ENCODE assay signal across 1 cellular context in the genomic region with DNA sequence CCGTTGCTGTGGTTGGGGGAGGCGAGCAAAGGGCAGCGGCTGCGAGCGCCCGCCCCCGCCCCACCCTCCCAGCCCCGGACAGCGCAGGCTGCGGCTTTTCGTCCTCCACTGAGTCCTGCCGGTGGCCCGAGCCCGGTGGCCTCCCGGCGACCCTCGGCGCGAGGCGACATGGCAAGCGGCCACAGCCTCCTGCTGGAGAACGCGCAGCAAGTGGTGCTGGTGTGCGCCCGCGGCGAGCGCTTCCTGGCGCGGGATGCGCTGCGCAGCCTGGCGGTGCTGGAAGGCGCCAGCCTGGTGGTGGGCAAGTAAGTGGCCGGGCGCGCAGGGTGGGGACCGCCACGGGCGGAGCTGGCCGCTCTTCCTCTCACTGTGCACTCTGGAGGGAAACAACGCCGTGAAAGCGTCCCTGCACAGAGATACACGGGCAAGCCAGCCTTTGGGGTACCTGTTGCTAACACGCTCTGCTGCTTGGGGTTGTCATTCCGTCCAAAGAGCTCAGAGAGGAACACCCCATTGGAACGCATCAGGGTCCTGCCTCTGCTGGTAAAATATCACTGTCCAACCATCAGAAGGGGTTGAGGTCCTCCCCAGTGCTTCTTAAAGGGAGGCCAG.
TF ChIP-seq lines count a peak whose summit lies in the region.

A gene with protein sequence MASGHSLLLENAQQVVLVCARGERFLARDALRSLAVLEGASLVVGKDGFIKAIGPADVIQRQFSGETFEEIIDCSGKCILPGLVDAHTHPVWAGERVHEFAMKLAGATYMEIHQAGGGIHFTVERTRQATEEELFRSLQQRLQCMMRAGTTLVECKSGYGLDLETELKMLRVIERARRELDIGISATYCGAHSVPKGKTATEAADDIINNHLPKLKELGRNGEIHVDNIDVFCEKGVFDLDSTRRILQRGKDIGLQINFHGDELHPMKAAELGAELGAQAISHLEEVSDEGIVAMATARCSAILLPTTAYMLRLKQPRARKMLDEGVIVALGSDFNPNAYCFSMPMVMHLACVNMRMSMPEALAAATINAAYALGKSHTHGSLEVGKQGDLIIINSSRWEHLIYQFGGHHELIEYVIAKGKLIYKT (plus strand): TSS at position 101 of the 612 bp plus-strand sequence. CDS start 68 bp downstream, at position 169.

TF ChIP-seq in HepG2, 621 proteins besides CTCF, POLR2A, EP300 and RAD21 (continued from another document and continues in another):
- TF ChIP-seq, protein P1, sequence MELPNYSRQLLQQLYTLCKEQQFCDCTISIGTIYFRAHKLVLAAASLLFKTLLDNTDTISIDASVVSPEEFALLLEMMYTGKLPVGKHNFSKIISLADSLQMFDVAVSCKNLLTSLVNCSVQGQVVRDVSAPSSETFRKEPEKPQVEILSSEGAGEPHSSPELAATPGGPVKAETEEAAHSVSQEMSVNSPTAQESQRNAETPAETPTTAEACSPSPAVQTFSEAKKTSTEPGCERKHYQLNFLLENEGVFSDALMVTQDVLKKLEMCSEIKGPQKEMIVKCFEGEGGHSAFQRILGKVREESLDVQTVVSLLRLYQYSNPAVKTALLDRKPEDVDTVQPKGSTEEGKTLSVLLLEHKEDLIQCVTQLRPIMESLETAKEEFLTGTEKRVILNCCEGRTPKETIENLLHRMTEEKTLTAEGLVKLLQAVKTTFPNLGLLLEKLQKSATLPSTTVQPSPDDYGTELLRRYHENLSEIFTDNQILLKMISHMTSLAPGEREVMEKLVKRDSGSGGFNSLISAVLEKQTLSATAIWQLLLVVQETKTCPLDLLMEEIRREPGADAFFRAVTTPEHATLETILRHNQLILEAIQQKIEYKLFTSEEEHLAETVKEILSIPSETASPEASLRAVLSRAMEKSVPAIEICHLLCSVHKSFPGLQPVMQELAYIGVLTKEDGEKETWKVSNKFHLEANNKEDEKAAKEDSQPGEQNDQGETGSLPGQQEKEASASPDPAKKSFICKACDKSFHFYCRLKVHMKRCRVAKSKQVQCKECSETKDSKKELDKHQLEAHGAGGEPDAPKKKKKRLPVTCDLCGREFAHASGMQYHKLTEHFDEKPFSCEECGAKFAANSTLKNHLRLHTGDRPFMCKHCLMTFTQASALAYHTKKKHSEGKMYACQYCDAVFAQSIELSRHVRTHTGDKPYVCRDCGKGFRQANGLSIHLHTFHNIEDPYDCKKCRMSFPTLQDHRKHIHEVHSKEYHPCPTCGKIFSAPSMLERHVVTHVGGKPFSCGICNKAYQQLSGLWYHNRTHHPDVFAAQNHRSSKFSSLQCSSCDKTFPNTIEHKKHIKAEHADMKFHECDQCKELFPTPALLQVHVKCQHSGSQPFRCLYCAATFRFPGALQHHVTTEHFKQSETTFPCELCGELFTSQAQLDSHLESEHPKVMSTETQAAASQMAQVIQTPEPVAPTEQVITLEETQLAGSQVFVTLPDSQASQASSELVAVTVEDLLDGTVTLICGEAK (IDR thresholded peaks at IDR 0.05) = no peak
- TF ChIP-seq, protein P1 (CRISPR knock-in tag; IDR thresholded peaks at IDR 0.05) = no peak
- TF ChIP-seq ZMYM4 (CRISPR knock-in tag; IDR thresholded peaks at IDR 0.05) = 0 out of 2 replicates have a peak, but pooled peaks have one; percentile 2
- TF ChIP-seq FOXK2 (IDR thresholded peaks at IDR 0.05) = no peak
- no peak for TF ChIP-seq ERF (CRISPR knock-in tag; IDR thresholded peaks at IDR 0.05)
- no peak for TF ChIP-seq KLF11 (CRISPR knock-in tag; IDR thresholded peaks at IDR 0.05)
- no peak for TF ChIP-seq SMARCE1 (IDR thresholded peaks at IDR 0.05; ENCODE audit: borderline replicate concordance)
- TF ChIP-seq TEAD2 (CRISPR knock-in tag; IDR thresholded peaks at IDR 0.05) = no peak
- TF ChIP-seq KDM2A (CRISPR knock-in tag; IDR thresholded peaks at IDR 0.05; ENCODE audit: borderline replicate concordance, low read depth) = 0 out of 2 replicates have a peak, but pooled peaks have one; percentile 41
- TF ChIP-seq ZNF136 (CRISPR knock-in tag; IDR thresholded peaks at IDR 0.05; ENCODE audit: low read depth) = no peak
- no peak for TF ChIP-seq ZNF503 (CRISPR knock-in tag; IDR thresholded peaks at IDR 0.05)
- TF ChIP-seq, protein P2, sequence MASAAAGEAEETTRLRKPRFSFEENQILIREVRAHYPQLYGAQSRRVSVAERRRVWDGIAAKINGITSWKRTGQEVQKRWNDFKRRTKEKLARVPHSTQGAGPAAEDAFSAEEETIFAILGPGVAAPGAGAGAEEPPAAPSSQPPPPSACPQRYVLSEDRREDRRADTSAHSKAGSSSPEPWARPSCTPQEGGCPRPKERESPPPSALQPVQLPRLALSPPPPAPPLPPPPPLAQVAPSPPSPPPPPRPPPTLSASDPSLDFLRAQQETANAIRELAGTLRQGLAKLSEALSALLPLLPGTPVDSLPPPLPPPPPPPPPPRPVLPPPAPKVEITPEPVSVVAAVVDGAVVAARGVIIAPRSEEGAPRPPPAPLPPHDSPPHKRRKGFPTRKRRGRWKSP (CRISPR knock-in tag; IDR thresholded peaks at IDR 0.05) = peak; percentile 88; the same call in 1 of the 2 replicates
- no peak for TF ChIP-seq SUZ12 (IDR thresholded peaks at IDR 0.05; ENCODE audit: low read depth, low read length)
- TF ChIP-seq, protein P3, sequence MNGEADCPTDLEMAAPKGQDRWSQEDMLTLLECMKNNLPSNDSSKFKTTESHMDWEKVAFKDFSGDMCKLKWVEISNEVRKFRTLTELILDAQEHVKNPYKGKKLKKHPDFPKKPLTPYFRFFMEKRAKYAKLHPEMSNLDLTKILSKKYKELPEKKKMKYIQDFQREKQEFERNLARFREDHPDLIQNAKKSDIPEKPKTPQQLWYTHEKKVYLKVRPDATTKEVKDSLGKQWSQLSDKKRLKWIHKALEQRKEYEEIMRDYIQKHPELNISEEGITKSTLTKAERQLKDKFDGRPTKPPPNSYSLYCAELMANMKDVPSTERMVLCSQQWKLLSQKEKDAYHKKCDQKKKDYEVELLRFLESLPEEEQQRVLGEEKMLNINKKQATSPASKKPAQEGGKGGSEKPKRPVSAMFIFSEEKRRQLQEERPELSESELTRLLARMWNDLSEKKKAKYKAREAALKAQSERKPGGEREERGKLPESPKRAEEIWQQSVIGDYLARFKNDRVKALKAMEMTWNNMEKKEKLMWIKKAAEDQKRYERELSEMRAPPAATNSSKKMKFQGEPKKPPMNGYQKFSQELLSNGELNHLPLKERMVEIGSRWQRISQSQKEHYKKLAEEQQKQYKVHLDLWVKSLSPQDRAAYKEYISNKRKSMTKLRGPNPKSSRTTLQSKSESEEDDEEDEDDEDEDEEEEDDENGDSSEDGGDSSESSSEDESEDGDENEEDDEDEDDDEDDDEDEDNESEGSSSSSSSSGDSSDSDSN (CRISPR knock-in tag; IDR thresholded peaks at IDR 0.05) = peak; percentile 86; the same call in 1 of the 2 replicates
- TF ChIP-seq SRSF4 (IDR thresholded peaks at IDR 0.05; ENCODE audit: low read depth, low read length, poor library complexity, severe bottlenecking) = no peak
- TF ChIP-seq KLF13 (CRISPR knock-in tag; IDR thresholded peaks at IDR 0.05) = no peak
- TF ChIP-seq MNT (IDR thresholded peaks at IDR 0.05) = no peak
- TF ChIP-seq TGIF2 (CRISPR knock-in tag; IDR thresholded peaks at IDR 0.05) = 0 out of 2 replicates have a peak, but pooled peaks have one; percentile 15
- TF ChIP-seq CENPX (CRISPR knock-in tag; IDR thresholded peaks at IDR 0.05) = no peak
- TF ChIP-seq ZNF577 (CRISPR knock-in tag; IDR thresholded peaks at IDR 0.05; ENCODE audit: borderline replicate concordance, low read depth) = no peak
- TF ChIP-seq STAT5B (CRISPR knock-in tag; IDR thresholded peaks at IDR 0.05) = no peak; the same call in 1 of the 2 replicates
- 0 out of 2 replicates have a peak, but pooled peaks have one; percentile 1 for TF ChIP-seq HNF4A (CRISPR knock-in tag; IDR thresholded peaks at IDR 0.05)
- no peak for TF ChIP-seq FOXC1 (CRISPR knock-in tag; IDR thresholded peaks at IDR 0.05; ENCODE audit: borderline replicate concordance)
- 0 out of 2 replicates have a peak, but pooled peaks have one; percentile 30 for TF ChIP-seq AKAP8 (CRISPR knock-in tag; IDR thresholded peaks at IDR 0.05)
- no peak for TF ChIP-seq HNF4G (IDR thresholded peaks at IDR 0.05; ENCODE audit: borderline replicate concordance, low read depth, low read length)
- TF ChIP-seq HNF4G (CRISPR knock-in tag; IDR thresholded peaks at IDR 0.05; ENCODE audit: borderline replicate concordance, low read depth) = no peak
- no peak for TF ChIP-seq TAF15 (IDR thresholded peaks at IDR 0.05; ENCODE audit: low read depth, low read length, poor library complexity, severe bottlenecking)
- no peak for TF ChIP-seq FLYWCH1 (CRISPR knock-in tag; IDR thresholded peaks at IDR 0.05)
- TF ChIP-seq PHB2 (IDR thresholded peaks at IDR 0.05; ENCODE audit: partially characterized antibody) = no peak
- TF ChIP-seq JDP2 (CRISPR knock-in tag; IDR thresholded peaks at IDR 0.05; ENCODE audit: borderline replicate concordance) = no peak; the same call in 1 of the 2 replicates
- no peak for TF ChIP-seq TRIM24 (CRISPR knock-in tag; IDR thresholded peaks at IDR 0.05)
- peak; percentile 42; the same call in 1 of the 2 replicates for TF ChIP-seq REPIN1 (CRISPR knock-in tag; IDR thresholded peaks at IDR 0.05; ENCODE audit: borderline replicate concordance, low read depth)
- TF ChIP-seq CBX2 (IDR thresholded peaks at IDR 0.05; ENCODE audit: low read depth, low read length) = no peak
- no peak for TF ChIP-seq CBX2 (CRISPR knock-in tag; IDR thresholded peaks at IDR 0.05; ENCODE audit: low read depth)
- no peak for TF ChIP-seq TERF1 (CRISPR knock-in tag; IDR thresholded peaks at IDR 0.05)
- no peak for TF ChIP-seq NR2F2 (IDR thresholded peaks at IDR 0.05; ENCODE audit: borderline replicate concordance, low read depth)
- TF ChIP-seq, protein P4, sequence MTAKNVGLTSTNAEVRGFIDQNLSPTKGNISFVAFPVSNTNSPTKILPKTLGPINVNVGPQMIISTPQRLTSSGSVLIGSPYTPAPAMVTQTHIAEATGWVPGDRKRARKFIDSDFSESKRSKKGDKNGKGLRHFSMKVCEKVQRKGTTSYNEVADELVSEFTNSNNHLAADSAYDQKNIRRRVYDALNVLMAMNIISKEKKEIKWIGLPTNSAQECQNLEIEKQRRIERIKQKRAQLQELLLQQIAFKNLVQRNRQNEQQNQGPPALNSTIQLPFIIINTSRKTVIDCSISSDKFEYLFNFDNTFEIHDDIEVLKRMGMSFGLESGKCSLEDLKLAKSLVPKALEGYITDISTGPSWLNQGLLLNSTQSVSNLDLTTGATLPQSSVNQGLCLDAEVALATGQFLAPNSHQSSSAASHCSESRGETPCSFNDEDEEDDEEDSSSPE (CRISPR knock-in tag; IDR thresholded peaks at IDR 0.05) = no peak; the same call in 1 of the 2 replicates
- TF ChIP-seq ARID2 (CRISPR knock-in tag; IDR thresholded peaks at IDR 0.05; ENCODE audit: borderline replicate concordance) = no peak
